In genomic region chr20:3218307-3218988, GRCh38 we compare ENCODE assay signal across 8 cellular contexts. TPM values are rescaled to one million over a fixed set of nuclear protein-coding genes. Genes with fewer than 3 reads are reported as not detected.
DNase-seq lines count a peak whose midpoint lies in the region; ATAC-seq and TF ChIP-seq lines count a peak whose summit lies in the region.

No MANE protein-coding gene starts in this region.

- H3K27me3 Mint-ChIP-seq in T-helper 17 cell, result no peaks in the 10 kb centered on the region

- H3K4me3 Mint-ChIP-seq in T-helper 17 cell, result no peak overlapping the region

- H3K27ac Mint-ChIP-seq in T-helper 17 cell, result no peak overlapping the region

- peak; percentile 23 for DNase-seq in NCI-H1436 (lab: John Stamatoyannopoulos, UW)
- no peak for DNase-seq in NCI-H1436 treated with DMSO at 0.1 percent for 48 hours (lab: John Stamatoyannopoulos, UW)
- peak; percentile 52 to 76 (median 60) for DNase-seq in T-helper 17 cell
- no peak for DNase-seq in astrocyte of the cerebellum (ENCODE audit: low read depth)
- DNase-seq in inferior parietal cortex (ENCODE audit: extremely low spot score), result peak; percentile 35
- DNase-seq in stimulated activated CD4-positive, alpha-beta T cell treated with anti-CD3 and anti-CD28 coated beads, Interleukin-4, amount 100 ng/mL, for 1 hour, result peak; percentile 79
- DNase-seq in SKM-1 treated with dmso at 0.1 percent for 144 hours (lab: John Stamatoyannopoulos, UW; ENCODE audit: unreplicated experiment), result no peak

- peaks cover 1% of the 10 kb centered on the region for H3K4me1 Mint-ChIP-seq in T-helper 17 cell

- H3K9me3 ChIP-seq in T-helper 17 cell (ENCODE audit: control insufficient read depth, low read length, poor library complexity, severe bottlenecking), result no peaks in the 10 kb centered on the region

- peak; percentile 90 for TF ChIP-seq CTCF in astrocyte of the cerebellum (IDR thresholded peaks at IDR 0.05; ENCODE audit: low read depth, low read length, missing control alignments)

- ATAC-seq in HG03442 (IDR thresholded peaks at IDR 0.05; ENCODE audit: unreplicated experiment) (peak; percentile 70), T-helper 17 cell (peak; percentile 93)

- in situ Hi-C loops in astrocyte of the cerebellum (cut with HindIII; ENCODE audit: low sequenced_read_pairs), result no loop called here

- H3K36me3 Mint-ChIP-seq in T-helper 17 cell (ENCODE audit: low read depth), result peaks cover 4% of the 10 kb centered on the region

- no peak overlapping the region for H3K4me3 ChIP-seq in astrocyte of the cerebellum (ENCODE audit: low read depth, low read length)

RNA-seq across cellular contexts. Expression of gene ITPA, which starts 9.2 kb away (rescaled TPM):
- total RNA-seq in T-helper 17 cell, result 10 to 100 TPM; 39.5 to 41.4 TPM

RNA-seq across cellular contexts. Expression of gene DDRGK1, which starts 14.0 kb away (rescaled TPM):
- total RNA-seq in T-helper 17 cell, result 10 to 100 TPM; 43.7 to 45.6 TPM

RNA-seq across cellular contexts. Expression of gene SLC4A11, which starts 20.5 kb away (rescaled TPM):
- 1 to 10 TPM in 1 of 2 donors, under 1 TPM in 1; 0.37 to 1.3 TPM for total RNA-seq in T-helper 17 cell

RNA-seq across cellular contexts. Expression of gene LZTS3, which starts 45.1 kb away (rescaled TPM):
- total RNA-seq in T-helper 17 cell, result 10 to 100 TPM; 15.7 to 19.1 TPM

RNA-seq across cellular contexts. Expression of gene FASTKD5, which starts 58.8 kb away (rescaled TPM):
- total RNA-seq in T-helper 17 cell, result 10 to 100 TPM; 21.0 to 34.2 TPM

Comparison
In these comparisons a context has a peak if more than half of its experiments do, and no peak if none do; other contexts are left out.
1. DNase-seq: peak in NCI-H1436 (single experiment), T-helper 17 cell (3 of 3), inferior parietal cortex (single experiment) and stimulated activated CD4-positive, alpha-beta T cell treated with anti-CD3 and anti-CD28 coated beads, Interleukin-4, amount 100 ng/mL, for 1 hour (single experiment); none in NCI-H1436 treated with DMSO at 0.1 percent for 48 hours (single experiment), astrocyte of the cerebellum (single experiment) and SKM-1 treated with dmso at 0.1 percent for 144 hours (single experiment).